Comparison of ENCODE assay signal across 1 cellular context in the genomic region with DNA sequence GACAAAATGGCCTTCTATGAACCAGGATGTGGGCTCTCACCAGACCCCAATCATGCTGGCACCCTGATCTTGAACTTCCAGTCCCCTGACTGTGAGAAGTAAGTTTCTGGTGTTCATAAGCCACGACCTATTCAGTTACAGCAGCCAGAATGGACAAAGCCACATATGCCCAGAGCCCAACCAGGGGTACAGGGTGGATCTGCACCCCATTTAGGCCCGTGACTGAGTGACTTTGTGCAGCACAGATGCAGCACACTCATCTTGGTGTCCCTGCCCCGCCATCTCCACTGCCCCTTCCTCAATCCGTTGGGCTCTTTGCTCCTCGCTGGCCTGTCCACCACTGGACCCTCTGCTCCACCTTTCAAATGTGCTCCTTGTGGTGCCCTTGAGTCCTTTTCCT.
TF ChIP-seq lines count a peak whose summit lies in the region.

No MANE protein-coding gene starts in this region.

TF ChIP-seq in H1, 55 proteins besides CTCF, POLR2A, EP300 and RAD21 (continued from another document):
- TF ChIP-seq, protein P1, sequence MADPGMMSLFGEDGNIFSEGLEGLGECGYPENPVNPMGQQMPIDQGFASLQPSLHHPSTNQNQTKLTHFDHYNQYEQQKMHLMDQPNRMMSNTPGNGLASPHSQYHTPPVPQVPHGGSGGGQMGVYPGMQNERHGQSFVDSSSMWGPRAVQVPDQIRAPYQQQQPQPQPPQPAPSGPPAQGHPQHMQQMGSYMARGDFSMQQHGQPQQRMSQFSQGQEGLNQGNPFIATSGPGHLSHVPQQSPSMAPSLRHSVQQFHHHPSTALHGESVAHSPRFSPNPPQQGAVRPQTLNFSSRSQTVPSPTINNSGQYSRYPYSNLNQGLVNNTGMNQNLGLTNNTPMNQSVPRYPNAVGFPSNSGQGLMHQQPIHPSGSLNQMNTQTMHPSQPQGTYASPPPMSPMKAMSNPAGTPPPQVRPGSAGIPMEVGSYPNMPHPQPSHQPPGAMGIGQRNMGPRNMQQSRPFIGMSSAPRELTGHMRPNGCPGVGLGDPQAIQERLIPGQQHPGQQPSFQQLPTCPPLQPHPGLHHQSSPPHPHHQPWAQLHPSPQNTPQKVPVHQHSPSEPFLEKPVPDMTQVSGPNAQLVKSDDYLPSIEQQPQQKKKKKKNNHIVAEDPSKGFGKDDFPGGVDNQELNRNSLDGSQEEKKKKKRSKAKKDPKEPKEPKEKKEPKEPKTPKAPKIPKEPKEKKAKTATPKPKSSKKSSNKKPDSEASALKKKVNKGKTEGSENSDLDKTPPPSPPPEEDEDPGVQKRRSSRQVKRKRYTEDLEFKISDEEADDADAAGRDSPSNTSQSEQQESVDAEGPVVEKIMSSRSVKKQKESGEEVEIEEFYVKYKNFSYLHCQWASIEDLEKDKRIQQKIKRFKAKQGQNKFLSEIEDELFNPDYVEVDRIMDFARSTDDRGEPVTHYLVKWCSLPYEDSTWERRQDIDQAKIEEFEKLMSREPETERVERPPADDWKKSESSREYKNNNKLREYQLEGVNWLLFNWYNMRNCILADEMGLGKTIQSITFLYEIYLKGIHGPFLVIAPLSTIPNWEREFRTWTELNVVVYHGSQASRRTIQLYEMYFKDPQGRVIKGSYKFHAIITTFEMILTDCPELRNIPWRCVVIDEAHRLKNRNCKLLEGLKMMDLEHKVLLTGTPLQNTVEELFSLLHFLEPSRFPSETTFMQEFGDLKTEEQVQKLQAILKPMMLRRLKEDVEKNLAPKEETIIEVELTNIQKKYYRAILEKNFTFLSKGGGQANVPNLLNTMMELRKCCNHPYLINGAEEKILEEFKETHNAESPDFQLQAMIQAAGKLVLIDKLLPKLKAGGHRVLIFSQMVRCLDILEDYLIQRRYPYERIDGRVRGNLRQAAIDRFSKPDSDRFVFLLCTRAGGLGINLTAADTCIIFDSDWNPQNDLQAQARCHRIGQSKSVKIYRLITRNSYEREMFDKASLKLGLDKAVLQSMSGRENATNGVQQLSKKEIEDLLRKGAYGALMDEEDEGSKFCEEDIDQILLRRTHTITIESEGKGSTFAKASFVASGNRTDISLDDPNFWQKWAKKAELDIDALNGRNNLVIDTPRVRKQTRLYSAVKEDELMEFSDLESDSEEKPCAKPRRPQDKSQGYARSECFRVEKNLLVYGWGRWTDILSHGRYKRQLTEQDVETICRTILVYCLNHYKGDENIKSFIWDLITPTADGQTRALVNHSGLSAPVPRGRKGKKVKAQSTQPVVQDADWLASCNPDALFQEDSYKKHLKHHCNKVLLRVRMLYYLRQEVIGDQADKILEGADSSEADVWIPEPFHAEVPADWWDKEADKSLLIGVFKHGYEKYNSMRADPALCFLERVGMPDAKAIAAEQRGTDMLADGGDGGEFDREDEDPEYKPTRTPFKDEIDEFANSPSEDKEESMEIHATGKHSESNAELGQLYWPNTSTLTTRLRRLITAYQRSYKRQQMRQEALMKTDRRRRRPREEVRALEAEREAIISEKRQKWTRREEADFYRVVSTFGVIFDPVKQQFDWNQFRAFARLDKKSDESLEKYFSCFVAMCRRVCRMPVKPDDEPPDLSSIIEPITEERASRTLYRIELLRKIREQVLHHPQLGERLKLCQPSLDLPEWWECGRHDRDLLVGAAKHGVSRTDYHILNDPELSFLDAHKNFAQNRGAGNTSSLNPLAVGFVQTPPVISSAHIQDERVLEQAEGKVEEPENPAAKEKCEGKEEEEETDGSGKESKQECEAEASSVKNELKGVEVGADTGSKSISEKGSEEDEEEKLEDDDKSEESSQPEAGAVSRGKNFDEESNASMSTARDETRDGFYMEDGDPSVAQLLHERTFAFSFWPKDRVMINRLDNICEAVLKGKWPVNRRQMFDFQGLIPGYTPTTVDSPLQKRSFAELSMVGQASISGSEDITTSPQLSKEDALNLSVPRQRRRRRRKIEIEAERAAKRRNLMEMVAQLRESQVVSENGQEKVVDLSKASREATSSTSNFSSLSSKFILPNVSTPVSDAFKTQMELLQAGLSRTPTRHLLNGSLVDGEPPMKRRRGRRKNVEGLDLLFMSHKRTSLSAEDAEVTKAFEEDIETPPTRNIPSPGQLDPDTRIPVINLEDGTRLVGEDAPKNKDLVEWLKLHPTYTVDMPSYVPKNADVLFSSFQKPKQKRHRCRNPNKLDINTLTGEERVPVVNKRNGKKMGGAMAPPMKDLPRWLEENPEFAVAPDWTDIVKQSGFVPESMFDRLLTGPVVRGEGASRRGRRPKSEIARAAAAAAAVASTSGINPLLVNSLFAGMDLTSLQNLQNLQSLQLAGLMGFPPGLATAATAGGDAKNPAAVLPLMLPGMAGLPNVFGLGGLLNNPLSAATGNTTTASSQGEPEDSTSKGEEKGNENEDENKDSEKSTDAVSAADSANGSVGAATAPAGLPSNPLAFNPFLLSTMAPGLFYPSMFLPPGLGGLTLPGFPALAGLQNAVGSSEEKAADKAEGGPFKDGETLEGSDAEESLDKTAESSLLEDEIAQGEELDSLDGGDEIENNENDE (IDR thresholded peaks at IDR 0.05; ENCODE audit: insufficient replicate concordance, low read length) = no peak
